In the genomic region with DNA sequence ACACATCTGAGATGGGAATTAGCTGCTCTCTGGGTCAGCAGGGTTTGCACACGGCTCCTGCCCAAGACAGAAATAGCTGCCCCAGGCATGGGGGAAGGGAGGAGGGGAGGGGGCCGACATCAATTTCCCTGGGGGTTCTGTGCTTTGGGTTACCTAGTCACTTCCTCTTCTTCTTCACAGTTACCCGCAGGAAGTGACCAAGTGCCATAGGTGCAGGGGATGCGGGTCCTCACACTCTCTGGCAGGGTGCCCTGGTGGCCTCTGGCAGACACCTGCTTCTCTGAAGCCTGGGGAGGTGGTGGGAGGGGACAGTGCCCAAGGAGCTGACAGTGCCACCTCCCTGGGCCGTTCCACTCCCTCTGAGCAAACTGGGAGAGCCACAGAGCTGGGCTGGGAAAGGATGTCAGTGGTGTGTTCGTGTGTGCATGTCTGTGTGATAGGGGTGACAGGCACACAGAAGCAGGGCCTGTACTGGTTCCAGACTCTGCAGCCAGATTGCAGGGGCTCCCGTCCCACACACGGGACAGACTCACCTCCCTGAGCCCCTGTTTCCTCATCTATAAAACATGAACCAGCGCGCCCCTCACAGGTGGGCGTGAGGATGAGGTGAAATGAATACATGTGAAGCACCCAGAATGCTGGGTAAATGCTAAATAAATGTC, we compare ENCODE assay signal across 9 cellular contexts. TPM values are rescaled to one million over a fixed set of nuclear protein-coding genes. Genes with fewer than 3 reads are reported as not detected.
DNase-seq lines count a peak whose midpoint lies in the region; ATAC-seq and TF ChIP-seq lines count a peak whose summit lies in the region.
"Had no signal": no experiment of that assay in that cellular context is flagged by ENCODE, and none has a peak within 500 bp of the region (broad histone marks: within the 10 kb centered on the region; RNA-seq: fewer than 3 reads in every experiment).

No MANE protein-coding gene starts in this region.

- no peaks in the 10 kb centered on the region for H3K9me3 Mint-ChIP-seq in T-helper 1 cell treated with Interleukin-12 subunit alpha and Interleukin-12 subunit beta and Interleukin-4 antibody, amounts not matched to agents 30 μg/mL and 1 μg/mL, for 36 hours

- H3K27ac ChIP-seq in uterus = no peak overlapping the region
- H3K27ac ChIP-seq: epithelial cell of prostate had no signal

- in situ Hi-C loops in GM13977 (cut with MboI; ENCODE audit: low pct_unique_long_range_greater_than_20kb, low sequenced_read_pairs, unreplicated experiment) = no loop called here

- TF ChIP-seq CTCF in GM13977 (IDR thresholded peaks at IDR 0.05; ENCODE audit: extremely low read depth, insufficient read depth, missing control alignments) = peak; percentile 7
- no peak for TF ChIP-seq CTCF in mucosa of descending colon (IDR thresholded peaks at IDR 0.05)
- no peak for TF ChIP-seq CTCF in uterus (IDR thresholded peaks at IDR 0.05)

- peak; percentile 58 for ATAC-seq in GM21717 (IDR thresholded peaks at IDR 0.05; ENCODE audit: unreplicated experiment)
- peak; percentile 41 for ATAC-seq in mucosa of descending colon
- no peak for ATAC-seq in sciatic nerve

- H3K4me3 ChIP-seq in mucosa of descending colon (no peak overlapping the region), uterus (no peak overlapping the region)

- DNase-seq in GM13977 (ENCODE audit: low spot score) = no peak
- no peak for DNase-seq in mucosa of descending colon
- no peak for DNase-seq in NCI-H526 treated with DMSO at 0.1 percent for 48 hours (lab: John Stamatoyannopoulos, UW)
- no peak for DNase-seq in uterus
- DNase-seq in sciatic nerve (ENCODE audit: low spot score) = no peak
- DNase-seq: NCI-H1694 treated with DMSO at 0.1 percent for 48 hours had no signal

- no peaks in the 10 kb centered on the region for H3K36me3 ChIP-seq in mucosa of descending colon (ENCODE audit: low read depth)
- H3K36me3 ChIP-seq in uterus = no peaks in the 10 kb centered on the region

- H3K4me3 Mint-ChIP-seq in T-helper 1 cell treated with Interleukin-12 subunit alpha and Interleukin-12 subunit beta and Interleukin-4 antibody, amounts not matched to agents 30 μg/mL and 1 μg/mL, for 36 hours = peak overlapping the region; percentile 24

- H3K27me3 ChIP-seq in uterus = no peaks in the 10 kb centered on the region

- intact Hi-C loops in mucosa of descending colon (cut with DNase I, micrococcal nuclease) (no loop called here), uterus (cut with DNase I; ENCODE audit: low total_unique reads) (no loop called here), sciatic nerve (cut with DNase I) (no loop called here)

- TF ChIP-seq POLR2A in uterus (IDR thresholded peaks at IDR 0.05) = no peak

- peak overlapping the region; percentile 70 for H3K27ac Mint-ChIP-seq in T-helper 1 cell treated with Interleukin-12 subunit alpha and Interleukin-12 subunit beta and Interleukin-4 antibody, amounts not matched to agents 30 μg/mL and 1 μg/mL, for 36 hours

- peaks cover 3% of the 10 kb centered on the region for H3K27me3 Mint-ChIP-seq in T-helper 1 cell treated with Interleukin-12 subunit alpha and Interleukin-12 subunit beta and Interleukin-4 antibody, amounts not matched to agents 30 μg/mL and 1 μg/mL, for 36 hours (ENCODE audit: low read depth)

- H3K9me3 ChIP-seq in mucosa of descending colon = no peaks in the 10 kb centered on the region
- H3K9me3 ChIP-seq in uterus = no peaks in the 10 kb centered on the region

- H3K4me1 ChIP-seq in mucosa of descending colon (ENCODE audit: low read depth) = no peaks in the 10 kb centered on the region
- H3K4me1 ChIP-seq in uterus = no peaks in the 10 kb centered on the region

- no peaks in the 10 kb centered on the region for H3K36me3 Mint-ChIP-seq in T-helper 1 cell treated with Interleukin-12 subunit alpha and Interleukin-12 subunit beta and Interleukin-4 antibody, amounts not matched to agents 30 μg/mL and 1 μg/mL, for 36 hours (ENCODE audit: low read depth)

- H3K4me1 Mint-ChIP-seq in T-helper 1 cell treated with Interleukin-12 subunit alpha and Interleukin-12 subunit beta and Interleukin-4 antibody, amounts not matched to agents 30 μg/mL and 1 μg/mL, for 36 hours (ENCODE audit: low read depth) = peaks cover 10% of the 10 kb centered on the region

RNA-seq across cellular contexts. Expression of a gene that starts 18.2 kb away (rescaled TPM):
- under 1 TPM; 0.10 to 0.75 (median 0.22) TPM for total RNA-seq in mucosa of descending colon
- under 1 TPM in 2 of 4 donors, not detected in 2; 0.14 to 0.24 TPM for total RNA-seq in uterus
- total RNA-seq in sciatic nerve = 3.5 TPM

RNA-seq across cellular contexts. Expression of a gene that starts 22.4 kb away (rescaled TPM):
- total RNA-seq in mucosa of descending colon (1 to 10 TPM in 2 of 3 donors, under 1 TPM in 1; 0.70 to 2.4 (median 1.4) TPM), uterus (10 to 100 TPM in 1 of 4 donors, 1 to 10 TPM in 2, under 1 TPM in 1; 0.29 to 13.4 (median 4.9) TPM), sciatic nerve (5.3 TPM)

RNA-seq across cellular contexts. Expression of a gene that starts 35.9 kb away (rescaled TPM):
- total RNA-seq in mucosa of descending colon = not detected
- total RNA-seq in uterus = not detected
- total RNA-seq in sciatic nerve = not detected

RNA-seq across cellular contexts. Expression of a gene that starts 43.5 kb away (rescaled TPM):
- total RNA-seq in mucosa of descending colon (not detected), uterus (not detected), sciatic nerve (not detected)

RNA-seq across cellular contexts. Expression of a gene that starts 43.6 kb away (rescaled TPM):
- total RNA-seq in mucosa of descending colon = not detected
- total RNA-seq in uterus = 1 to 10 TPM in 2 of 4 donors, under 1 TPM in 1, not detected in 1; 0.29 to 2.8 (median 1.5) TPM
- total RNA-seq in sciatic nerve = 1.0 TPM
